24 cellular contexts compared by ENCODE assay signal in genomic region chr1:116343019-116343418, GRCh38.
"Had no signal": no experiment of that assay in that cellular context is flagged by ENCODE, and none has a peak within 500 bp of the region (broad histone marks: within the 10 kb centered on the region; RNA-seq: fewer than 3 reads in every experiment).

No MANE protein-coding gene starts in this region.

- H3K36me3 Mint-ChIP-seq: neural progenitor cell; stimulated activated naive B cell treated with anti-CD40 and anti-IgM and Interleukin-4, amounts not matched to agents 10 μg/mL and 1 μg/mL and 100 μg/mL, for 72 hours had no signal

- ATAC-seq: esophagus mucosa; gastrocnemius medialis; heart left ventricle; left lobe of liver; right lobe of liver; stimulated activated naive B cell treated with anti-CD40 and anti-IgM and Interleukin-4, amounts not matched to agents 10 μg/mL and 1 μg/mL and 100 μg/mL, for 72 hours had no signal

- H3K27ac ChIP-seq: dorsolateral prefrontal cortex, gastrocnemius medialis, heart left ventricle, hepatocyte, neural progenitor cell, parathyroid adenoma, right lobe of liver, stomach, thyroid gland, vagina had no signal

- H3K4me3 Mint-ChIP-seq: memory B cell; nephron; neural progenitor cell; stimulated activated naive B cell treated with anti-CD40 and anti-IgM and Interleukin-4, amounts not matched to agents 10 μg/mL and 1 μg/mL and 100 μg/mL, for 72 hours had no signal

- H3K4me1 ChIP-seq: parathyroid adenoma, stomach, vagina had no signal

- H3K27me3 ChIP-seq: dorsolateral prefrontal cortex, gastrocnemius medialis, heart left ventricle, hepatocyte, neural progenitor cell, right lobe of liver, stomach, thyroid gland, vagina had no signal

- H3K27ac Mint-ChIP-seq: memory B cell; nephron; neural progenitor cell; progenitor cell of endocrine pancreas; stimulated activated naive B cell treated with anti-CD40 and anti-IgM and Interleukin-4, amounts not matched to agents 10 μg/mL and 1 μg/mL and 100 μg/mL, for 72 hours had no signal

- H3K4me1 Mint-ChIP-seq: memory B cell; stimulated activated naive B cell treated with anti-CD40 and anti-IgM and Interleukin-4, amounts not matched to agents 10 μg/mL and 1 μg/mL and 100 μg/mL, for 72 hours had no signal

- H3K9me3 ChIP-seq: gastrocnemius medialis, heart left ventricle, right lobe of liver, stomach, thyroid gland, vagina had no signal

- H3K9me3 Mint-ChIP-seq: nephron, neural progenitor cell had no signal

- H3K4me3 ChIP-seq: dorsolateral prefrontal cortex, gastrocnemius medialis, heart left ventricle, hepatocyte, lung, neural progenitor cell, right lobe of liver, stomach, thyroid gland, vagina had no signal

- DNase-seq: dorsolateral prefrontal cortex; effector CD4-positive, alpha-beta T cell; foreskin fibroblast; gastrocnemius medialis; heart left ventricle; kidney; right lobe of liver; small intestine; stimulated activated CD4-positive, alpha-beta T cell treated with anti-CD3 and anti-CD28 coated beads, Interleukin-15, amount 100 ng/mL, for 24 hours; stimulated activated CD4-positive, alpha-beta T cell treated with anti-CD3 and anti-CD28 coated beads, Interleukin-2, amount 100 ng/mL, for 48 hours; stimulated activated naive B cell treated with anti-CD40 and anti-IgM and Interleukin-4, amounts not matched to agents 10 μg/mL and 1 μg/mL and 100 μg/mL, for 72 hours; stomach; thyroid gland; trophoblast cell had no signal

- H3K27me3 Mint-ChIP-seq: progenitor cell of endocrine pancreas had no signal

- H3K36me3 ChIP-seq: gastrocnemius medialis, heart left ventricle, neural progenitor cell, right lobe of liver, stomach, thyroid gland, vagina had no signal
